ENCODE assay signal across 6 cellular contexts in genomic region chr11:89654669-89655068, GRCh38. TPM values are rescaled to one million over a fixed set of nuclear protein-coding genes. Genes with fewer than 3 reads are reported as not detected.
"Had no signal": no experiment of that assay in that cellular context is flagged by ENCODE, and none has a peak within 500 bp of the region (broad histone marks: within the 10 kb centered on the region; RNA-seq: fewer than 3 reads in every experiment).

No MANE protein-coding gene starts in this region.

RNA-seq across cellular contexts. Expression of gene TRIM77, which starts 55.4 kb away (rescaled TPM):
- total RNA-seq: K562, M059J, Right ventricle myocardium superior, SJSA1 had no signal
- polyA plus RNA-seq: IgD-negative memory B cell, K562, SK-N-SH had no signal
